ENCODE assay signal across 9 cellular contexts in genomic region chr3:64355473-64355872, GRCh38.
DNase-seq lines count a peak whose midpoint lies in the region; ATAC-seq and TF ChIP-seq lines count a peak whose summit lies in the region.
"Had no signal": no experiment of that assay in that cellular context is flagged by ENCODE, and none has a peak within 500 bp of the region (broad histone marks: within the 10 kb centered on the region; RNA-seq: fewer than 3 reads in every experiment).

No MANE protein-coding gene starts in this region.

- H3K4me1 ChIP-seq in Caco-2: peaks cover 36% of the 10 kb centered on the region
- peaks cover 0 to 6% of the 10 kb centered on the region in 2 donors for H3K4me1 ChIP-seq in esophagus (ENCODE audit: control insufficient read depth in 2 of 2, insufficient read depth in 2 of 2, low read length in 1 of 2)

- no peak overlapping the region for H3K4me3 Mint-ChIP-seq in Caco-2 (ENCODE audit: unreplicated experiment)
- no peak overlapping the region for H3K4me3 Mint-ChIP-seq in nephron progenitor cell
- H3K4me3 Mint-ChIP-seq in natural killer cell: no peak overlapping the region

- H3K9me3 ChIP-seq in Caco-2 (no peaks in the 10 kb centered on the region), esophagus (ENCODE audit: control insufficient read depth in 2 of 2, insufficient read depth in 1 of 2, low read depth in 1 of 2, low read length in 1 of 2) (no peaks in the 10 kb centered on the region)

- H3K4me3 ChIP-seq in Caco-2 (ENCODE audit: low read depth, low read length) (no peak overlapping the region), esophagus (ENCODE audit: low read depth in 1 of 2, low read length in 2 of 2) (no peak overlapping the region)

- H3K27ac Mint-ChIP-seq in Caco-2 (ENCODE audit: unreplicated experiment) (no peak overlapping the region), nephron progenitor cell (peak overlapping the region; percentile 95), natural killer cell (no peak overlapping the region)

- POLR2A ChIA-PET in Caco-2 (lab: Charles Lee): no interaction called here

- no TSS peak for BruUV-seq in Caco-2 (replicated peaks; lab: Mats Ljungman, UMichigan)

- peak; percentile 6 to 44 for DNase-seq in Caco-2
- DNase-seq in NCI-H226: peak; percentile 45
- no peak for DNase-seq in nephron progenitor cell
- no peak for DNase-seq in natural killer cell
- DNase-seq in occipital lobe (lab: John Stamatoyannopoulos, UW): no peak
- DNase-seq: dorsolateral prefrontal cortex had no signal

- intact Hi-C loops in Caco-2 (cut with micrococcal nuclease; ENCODE audit: unreplicated experiment): no loop called here
- intact Hi-C loops in natural killer cell (cut with micrococcal nuclease): no loop called here

- H3K36me3 ChIP-seq in Caco-2 (ENCODE audit: control insufficient read depth, insufficient read depth, low read length) (no peaks in the 10 kb centered on the region), esophagus (ENCODE audit: control insufficient read depth in 2 of 2, insufficient read depth in 2 of 2, low read length in 1 of 2) (no peaks in the 10 kb centered on the region)

- H3K9me3 Mint-ChIP-seq in Caco-2 (ENCODE audit: unreplicated experiment) (no peaks in the 10 kb centered on the region), nephron progenitor cell (no peaks in the 10 kb centered on the region), natural killer cell (peaks cover 0 to 2% of the 10 kb centered on the region in 2 donors)

- ATAC-seq in HG02678 (IDR thresholded peaks at IDR 0.05; ENCODE audit: unreplicated experiment): no peak
- no peak for ATAC-seq in HG02970 (IDR thresholded peaks at IDR 0.05; ENCODE audit: low FRiP score, unreplicated experiment)
- no peak for ATAC-seq in natural killer cell

- CTCF ChIA-PET in Caco-2 (lab: Charles Lee): no interaction called here

- H3K4me1 Mint-ChIP-seq in Caco-2 (ENCODE audit: low read depth, unreplicated experiment): no peaks in the 10 kb centered on the region
- peaks cover 54% of the 10 kb centered on the region for H3K4me1 Mint-ChIP-seq in nephron progenitor cell
- no peaks in the 10 kb centered on the region for H3K4me1 Mint-ChIP-seq in natural killer cell

- H3K27me3 ChIP-seq in Caco-2 (replicated peaks; ENCODE audit: control insufficient read depth, insufficient read depth, low read length) (no peaks in the 10 kb centered on the region), esophagus (ENCODE audit: control insufficient read depth in 1 of 2, insufficient read depth in 2 of 2, low read length in 2 of 2) (no peaks in the 10 kb centered on the region)

- WGBS in esophagus, 2 donors: 36 to 40% methylated on average over 2 of the region's 2 CpGs

- no peaks in the 10 kb centered on the region for H3K36me3 Mint-ChIP-seq in Caco-2 (ENCODE audit: insufficient read depth, unreplicated experiment)
- no peaks in the 10 kb centered on the region for H3K36me3 Mint-ChIP-seq in nephron progenitor cell (ENCODE audit: low read depth)
- H3K36me3 Mint-ChIP-seq in natural killer cell: no peaks in the 10 kb centered on the region

- peak overlapping the region; percentile 46 to 61 for H3K27ac ChIP-seq in esophagus (ENCODE audit: low read depth in 2 of 2, low read length in 1 of 2)

- H3K27me3 Mint-ChIP-seq in Caco-2 (ENCODE audit: insufficient read depth, unreplicated experiment) (no peaks in the 10 kb centered on the region), nephron progenitor cell (ENCODE audit: low read depth, poor library complexity) (peaks cover 6% of the 10 kb centered on the region), natural killer cell (ENCODE audit: low read depth in 2 of 2) (no peaks in the 10 kb centered on the region)

- TF ChIP-seq CTCF in Caco-2 (IDR thresholded peaks at IDR 0.05; ENCODE audit: insufficient read depth in 1 of 2, low read depth in 1 of 2, low read length in 1 of 2, severe bottlenecking in 1 of 2, unreplicated experiment in 1 of 2) (no peak), nephron progenitor cell (IDR thresholded peaks at IDR 0.05) (no peak), natural killer cell (IDR thresholded peaks at IDR 0.05) (no peak)

Comparison
In these comparisons a context has a peak if more than half of its experiments do, and no peak if none do; other contexts are left out.
1. DNase-seq: peak in Caco-2 (2 of 2) and NCI-H226 (single experiment); none in nephron progenitor cell (single experiment), natural killer cell (single experiment) and occipital lobe (single experiment).